2 cellular contexts compared by ENCODE assay signal in the genomic region with DNA sequence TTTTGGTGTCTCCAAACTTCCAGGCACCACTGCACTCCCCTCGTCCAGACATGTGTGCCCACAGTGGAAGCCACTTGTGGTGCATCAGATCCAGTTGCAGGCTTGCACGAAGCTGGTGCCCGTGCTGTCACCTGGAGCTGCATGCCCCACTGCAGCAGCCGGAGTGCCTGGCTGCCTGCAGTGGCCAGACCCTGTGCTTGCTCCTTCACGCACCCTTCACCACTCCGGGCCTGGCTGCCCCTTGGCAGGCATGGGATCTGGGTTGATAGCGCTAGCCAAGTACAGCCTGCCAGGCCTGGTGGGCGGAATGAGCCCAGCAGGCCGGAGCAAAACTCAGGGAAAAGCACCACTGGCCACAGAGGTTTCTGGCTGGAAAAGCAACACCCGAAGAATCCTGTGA.
TF ChIP-seq lines count a peak whose summit lies in the region.

No MANE protein-coding gene starts in this region.

TF ChIP-seq in GM23338, 12 proteins besides CTCF, POLR2A, EP300 and RAD21 (continues in another document):
- TF ChIP-seq ZNF331 (CRISPR knock-in tag; IDR thresholded peaks at IDR 0.05; ENCODE audit: low read depth) (no peak), POLR2AphosphoS5 (IDR thresholded peaks at IDR 0.05; ENCODE audit: low read depth) (no peak), EZH2phosphoT487 (IDR thresholded peaks at IDR 0.05; ENCODE audit: unreplicated experiment) (no peak), CREB1 (CRISPR knock-in tag; IDR thresholded peaks at IDR 0.05; ENCODE audit: low read depth) (no peak), ZNF114 (CRISPR knock-in tag; IDR thresholded peaks at IDR 0.05) (no peak), ZNF462 (CRISPR knock-in tag; IDR thresholded peaks at IDR 0.05) (no peak), REST (IDR thresholded peaks at IDR 0.05; ENCODE audit: unreplicated experiment) (no peak), ETS1 (IDR thresholded peaks at IDR 0.05) (no peak), STAT1 (IDR thresholded peaks at IDR 0.05; ENCODE audit: unreplicated experiment) (no peak), JUNB (IDR thresholded peaks at IDR 0.05; ENCODE audit: unreplicated experiment) (no peak)

TF ChIP-seq in H1, 55 proteins besides CTCF, POLR2A, EP300 and RAD21:
- TF ChIP-seq, protein P1, sequence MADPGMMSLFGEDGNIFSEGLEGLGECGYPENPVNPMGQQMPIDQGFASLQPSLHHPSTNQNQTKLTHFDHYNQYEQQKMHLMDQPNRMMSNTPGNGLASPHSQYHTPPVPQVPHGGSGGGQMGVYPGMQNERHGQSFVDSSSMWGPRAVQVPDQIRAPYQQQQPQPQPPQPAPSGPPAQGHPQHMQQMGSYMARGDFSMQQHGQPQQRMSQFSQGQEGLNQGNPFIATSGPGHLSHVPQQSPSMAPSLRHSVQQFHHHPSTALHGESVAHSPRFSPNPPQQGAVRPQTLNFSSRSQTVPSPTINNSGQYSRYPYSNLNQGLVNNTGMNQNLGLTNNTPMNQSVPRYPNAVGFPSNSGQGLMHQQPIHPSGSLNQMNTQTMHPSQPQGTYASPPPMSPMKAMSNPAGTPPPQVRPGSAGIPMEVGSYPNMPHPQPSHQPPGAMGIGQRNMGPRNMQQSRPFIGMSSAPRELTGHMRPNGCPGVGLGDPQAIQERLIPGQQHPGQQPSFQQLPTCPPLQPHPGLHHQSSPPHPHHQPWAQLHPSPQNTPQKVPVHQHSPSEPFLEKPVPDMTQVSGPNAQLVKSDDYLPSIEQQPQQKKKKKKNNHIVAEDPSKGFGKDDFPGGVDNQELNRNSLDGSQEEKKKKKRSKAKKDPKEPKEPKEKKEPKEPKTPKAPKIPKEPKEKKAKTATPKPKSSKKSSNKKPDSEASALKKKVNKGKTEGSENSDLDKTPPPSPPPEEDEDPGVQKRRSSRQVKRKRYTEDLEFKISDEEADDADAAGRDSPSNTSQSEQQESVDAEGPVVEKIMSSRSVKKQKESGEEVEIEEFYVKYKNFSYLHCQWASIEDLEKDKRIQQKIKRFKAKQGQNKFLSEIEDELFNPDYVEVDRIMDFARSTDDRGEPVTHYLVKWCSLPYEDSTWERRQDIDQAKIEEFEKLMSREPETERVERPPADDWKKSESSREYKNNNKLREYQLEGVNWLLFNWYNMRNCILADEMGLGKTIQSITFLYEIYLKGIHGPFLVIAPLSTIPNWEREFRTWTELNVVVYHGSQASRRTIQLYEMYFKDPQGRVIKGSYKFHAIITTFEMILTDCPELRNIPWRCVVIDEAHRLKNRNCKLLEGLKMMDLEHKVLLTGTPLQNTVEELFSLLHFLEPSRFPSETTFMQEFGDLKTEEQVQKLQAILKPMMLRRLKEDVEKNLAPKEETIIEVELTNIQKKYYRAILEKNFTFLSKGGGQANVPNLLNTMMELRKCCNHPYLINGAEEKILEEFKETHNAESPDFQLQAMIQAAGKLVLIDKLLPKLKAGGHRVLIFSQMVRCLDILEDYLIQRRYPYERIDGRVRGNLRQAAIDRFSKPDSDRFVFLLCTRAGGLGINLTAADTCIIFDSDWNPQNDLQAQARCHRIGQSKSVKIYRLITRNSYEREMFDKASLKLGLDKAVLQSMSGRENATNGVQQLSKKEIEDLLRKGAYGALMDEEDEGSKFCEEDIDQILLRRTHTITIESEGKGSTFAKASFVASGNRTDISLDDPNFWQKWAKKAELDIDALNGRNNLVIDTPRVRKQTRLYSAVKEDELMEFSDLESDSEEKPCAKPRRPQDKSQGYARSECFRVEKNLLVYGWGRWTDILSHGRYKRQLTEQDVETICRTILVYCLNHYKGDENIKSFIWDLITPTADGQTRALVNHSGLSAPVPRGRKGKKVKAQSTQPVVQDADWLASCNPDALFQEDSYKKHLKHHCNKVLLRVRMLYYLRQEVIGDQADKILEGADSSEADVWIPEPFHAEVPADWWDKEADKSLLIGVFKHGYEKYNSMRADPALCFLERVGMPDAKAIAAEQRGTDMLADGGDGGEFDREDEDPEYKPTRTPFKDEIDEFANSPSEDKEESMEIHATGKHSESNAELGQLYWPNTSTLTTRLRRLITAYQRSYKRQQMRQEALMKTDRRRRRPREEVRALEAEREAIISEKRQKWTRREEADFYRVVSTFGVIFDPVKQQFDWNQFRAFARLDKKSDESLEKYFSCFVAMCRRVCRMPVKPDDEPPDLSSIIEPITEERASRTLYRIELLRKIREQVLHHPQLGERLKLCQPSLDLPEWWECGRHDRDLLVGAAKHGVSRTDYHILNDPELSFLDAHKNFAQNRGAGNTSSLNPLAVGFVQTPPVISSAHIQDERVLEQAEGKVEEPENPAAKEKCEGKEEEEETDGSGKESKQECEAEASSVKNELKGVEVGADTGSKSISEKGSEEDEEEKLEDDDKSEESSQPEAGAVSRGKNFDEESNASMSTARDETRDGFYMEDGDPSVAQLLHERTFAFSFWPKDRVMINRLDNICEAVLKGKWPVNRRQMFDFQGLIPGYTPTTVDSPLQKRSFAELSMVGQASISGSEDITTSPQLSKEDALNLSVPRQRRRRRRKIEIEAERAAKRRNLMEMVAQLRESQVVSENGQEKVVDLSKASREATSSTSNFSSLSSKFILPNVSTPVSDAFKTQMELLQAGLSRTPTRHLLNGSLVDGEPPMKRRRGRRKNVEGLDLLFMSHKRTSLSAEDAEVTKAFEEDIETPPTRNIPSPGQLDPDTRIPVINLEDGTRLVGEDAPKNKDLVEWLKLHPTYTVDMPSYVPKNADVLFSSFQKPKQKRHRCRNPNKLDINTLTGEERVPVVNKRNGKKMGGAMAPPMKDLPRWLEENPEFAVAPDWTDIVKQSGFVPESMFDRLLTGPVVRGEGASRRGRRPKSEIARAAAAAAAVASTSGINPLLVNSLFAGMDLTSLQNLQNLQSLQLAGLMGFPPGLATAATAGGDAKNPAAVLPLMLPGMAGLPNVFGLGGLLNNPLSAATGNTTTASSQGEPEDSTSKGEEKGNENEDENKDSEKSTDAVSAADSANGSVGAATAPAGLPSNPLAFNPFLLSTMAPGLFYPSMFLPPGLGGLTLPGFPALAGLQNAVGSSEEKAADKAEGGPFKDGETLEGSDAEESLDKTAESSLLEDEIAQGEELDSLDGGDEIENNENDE (IDR thresholded peaks at IDR 0.05; ENCODE audit: insufficient replicate concordance, low read length) = no peak
- TF ChIP-seq CTBP2 (IDR thresholded peaks at IDR 0.05; ENCODE audit: borderline replicate concordance, insufficient read depth, insufficient read length, low read length) (no peak), SIRT6 (IDR thresholded peaks at IDR 0.05; ENCODE audit: low read length) (no peak), NRF1 (IDR thresholded peaks at IDR 0.05; ENCODE audit: low read depth, low read length) (no peak), RFX5 (IDR thresholded peaks at IDR 0.05; ENCODE audit: borderline replicate concordance, low read depth, low read length) (no peak), ASH2L (IDR thresholded peaks at IDR 0.05; ENCODE audit: low read length) (no peak), FOSL1 (IDR thresholded peaks at IDR 0.05; ENCODE audit: insufficient read depth, low read depth, low read length) (no peak), TBP (IDR thresholded peaks at IDR 0.05; ENCODE audit: low read depth, low read length) (no peak), HDAC6 (IDR thresholded peaks at IDR 0.05; ENCODE audit: low read depth, low read length) (no peak), CHD2 (IDR thresholded peaks at IDR 0.05; ENCODE audit: low read length) (no peak), POLR2AphosphoS5 (IDR thresholded peaks at IDR 0.05; ENCODE audit: low read depth, low read length) (no peak)
- TF ChIP-seq, protein P2, sequence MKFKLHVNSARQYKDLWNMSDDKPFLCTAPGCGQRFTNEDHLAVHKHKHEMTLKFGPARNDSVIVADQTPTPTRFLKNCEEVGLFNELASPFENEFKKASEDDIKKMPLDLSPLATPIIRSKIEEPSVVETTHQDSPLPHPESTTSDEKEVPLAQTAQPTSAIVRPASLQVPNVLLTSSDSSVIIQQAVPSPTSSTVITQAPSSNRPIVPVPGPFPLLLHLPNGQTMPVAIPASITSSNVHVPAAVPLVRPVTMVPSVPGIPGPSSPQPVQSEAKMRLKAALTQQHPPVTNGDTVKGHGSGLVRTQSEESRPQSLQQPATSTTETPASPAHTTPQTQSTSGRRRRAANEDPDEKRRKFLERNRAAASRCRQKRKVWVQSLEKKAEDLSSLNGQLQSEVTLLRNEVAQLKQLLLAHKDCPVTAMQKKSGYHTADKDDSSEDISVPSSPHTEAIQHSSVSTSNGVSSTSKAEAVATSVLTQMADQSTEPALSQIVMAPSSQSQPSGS (IDR thresholded peaks at IDR 0.05; ENCODE audit: low read length) = no peak
